In the genomic region with DNA sequence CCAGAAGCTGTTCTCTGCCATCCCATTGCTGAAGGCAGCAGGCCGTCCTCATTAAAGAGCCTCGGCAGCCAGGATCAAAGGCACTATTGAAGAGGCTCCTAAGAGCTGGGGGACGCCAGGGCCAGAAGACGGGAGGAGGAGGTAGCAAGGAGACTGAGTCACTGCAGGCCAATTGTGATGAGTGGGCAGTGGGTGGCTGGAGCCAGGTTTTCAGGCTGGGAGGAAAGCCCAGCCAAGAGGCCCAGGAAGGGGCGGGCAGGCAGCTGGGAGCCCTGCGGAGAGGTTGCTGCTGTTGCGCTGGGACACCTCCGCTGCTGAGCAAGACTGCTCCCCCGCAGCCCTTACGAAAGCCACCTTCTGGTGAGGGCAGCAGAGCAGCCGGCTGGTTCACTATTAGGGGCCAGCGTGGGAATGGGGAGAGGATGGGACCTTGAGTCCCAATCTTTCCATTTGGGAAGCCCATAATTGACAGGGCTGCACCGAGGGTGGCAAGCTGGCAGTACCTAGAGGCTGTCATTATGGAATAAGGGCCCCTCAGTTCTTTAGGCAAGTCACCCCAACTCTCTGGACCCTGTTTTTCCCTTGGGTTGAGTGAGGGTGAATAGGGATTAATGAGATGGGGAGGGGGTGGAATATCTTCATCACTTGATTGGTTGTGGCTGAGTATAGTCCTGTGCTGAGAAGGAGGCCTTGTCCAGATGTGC, we compare ENCODE assay signal across 1 cellular context.
A peak's percentile ranks its signal among the peaks of the same experiment; 100 is the strongest.
TF ChIP-seq lines count a peak whose summit lies in the region.

No MANE protein-coding gene starts in this region.

TF ChIP-seq in IMR-90, 13 proteins besides CTCF, POLR2A, EP300 and RAD21 (continued from another document):
- no peak for TF ChIP-seq CHD1 (IDR thresholded peaks at IDR 0.05; ENCODE audit: low read depth, low read length)
- peak; percentile 83; the same call in 1 of the 2 replicates for TF ChIP-seq FOS (IDR thresholded peaks at IDR 0.05; ENCODE audit: low read depth, low read length)
- peak; percentile 85 for TF ChIP-seq RCOR1 (IDR thresholded peaks at IDR 0.05; ENCODE audit: insufficient replicate concordance, low read length)
- TF ChIP-seq, protein P1, sequence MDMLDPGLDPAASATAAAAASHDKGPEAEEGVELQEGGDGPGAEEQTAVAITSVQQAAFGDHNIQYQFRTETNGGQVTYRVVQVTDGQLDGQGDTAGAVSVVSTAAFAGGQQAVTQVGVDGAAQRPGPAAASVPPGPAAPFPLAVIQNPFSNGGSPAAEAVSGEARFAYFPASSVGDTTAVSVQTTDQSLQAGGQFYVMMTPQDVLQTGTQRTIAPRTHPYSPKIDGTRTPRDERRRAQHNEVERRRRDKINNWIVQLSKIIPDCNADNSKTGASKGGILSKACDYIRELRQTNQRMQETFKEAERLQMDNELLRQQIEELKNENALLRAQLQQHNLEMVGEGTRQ (IDR thresholded peaks at IDR 0.05; ENCODE audit: low read depth, low read length), result no peak
- peak; percentile 80 for TF ChIP-seq CEBPB (IDR thresholded peaks at IDR 0.05; ENCODE audit: low read depth, low read length)
- TF ChIP-seq MAZ (IDR thresholded peaks at IDR 0.05; ENCODE audit: borderline replicate concordance, low read depth, low read length), result peak; percentile 83; the same call in 1 of the 2 replicates
